8 cellular contexts compared by ENCODE assay signal in genomic region chr11:61967177-61967923, GRCh38. TPM values are rescaled to one million over a fixed set of nuclear protein-coding genes. Genes with fewer than 3 reads are reported as not detected.
A peak's percentile ranks its signal among the peaks of the same experiment; 100 is the strongest.
DNase-seq lines count a peak whose midpoint lies in the region; ATAC-seq and TF ChIP-seq lines count a peak whose summit lies in the region.

Gene FTH1 (minus strand): TSS chr11:61967634. CDS start chr11:61967425, 209 bp downstream.

- TF ChIP-seq POLR2A in GM19193 (IDR thresholded peaks at IDR 0.05; ENCODE audit: extremely low read depth, insufficient read depth, insufficient read length), result peak; percentile 95

- H3K27ac ChIP-seq in left lung, result peak within 1 kb of the TSS; percentile 98 to 99

- H3K27me3 ChIP-seq in left lung, result no peaks in the 10 kb centered on the region

- peaks cover 64 to 67% of the 10 kb centered on the region in 2 donors for H3K4me1 ChIP-seq in left lung

- peak; percentile 94 for DNase-seq in AG20443 (ENCODE audit: low spot score)
- DNase-seq in NCI-H526 (lab: John Stamatoyannopoulos, UW), result peak; percentile 82 to 98
- peak; percentile 90 for DNase-seq in activated CD4-positive, alpha-beta T cell treated with anti-CD3 and anti-CD28 coated beads, Interleukin-2, amount 50 U/mL, for 1 hour
- peak; percentile 86 for DNase-seq in dedifferentiated amniotic fluid mesenchymal stem cell (ENCODE audit: extremely low spot score)
- DNase-seq in left lung, result peak; percentile 93 to 96
- DNase-seq in stimulated activated CD4-positive, alpha-beta T cell treated with anti-CD3 and anti-CD28 coated beads, Interleukin-2, amount 100 ng/mL, for 48 hours, result peak; percentile 75 to 86

- H3K9me3 ChIP-seq in left lung, result no peaks in the 10 kb centered on the region

- peaks cover 0 to 40% of the 10 kb centered on the region in 2 donors for H3K36me3 ChIP-seq in left lung

- ATAC-seq in HG03439 (IDR thresholded peaks at IDR 0.05; ENCODE audit: unreplicated experiment), result peak; percentile 71
- peak; percentile 79 for ATAC-seq in left lung

- intact Hi-C loops in left lung (cut with DNase I), result no loop called here

- TF ChIP-seq CTCF in left lung (IDR thresholded peaks at IDR 0.05), result no peak

- peak within 1 kb of the TSS; percentile 84 to 92 for H3K4me3 ChIP-seq in left lung

RNA-seq across cellular contexts. Expression of gene FTH1, which starts in this region (rescaled TPM):
- total RNA-seq in left lung, result 1,000 to 10,000 TPM; 3,536 to 5,494 TPM

Comparison
In these comparisons a context has a peak if more than half of its experiments do, and no peak if none do; other contexts are left out.
1. Peak in every context shown above with its lines: DNase-seq, ATAC-seq, H3K4me3 ChIP-seq and H3K27ac ChIP-seq.